ENCODE assay signal across 23 cellular contexts in the genomic region with DNA sequence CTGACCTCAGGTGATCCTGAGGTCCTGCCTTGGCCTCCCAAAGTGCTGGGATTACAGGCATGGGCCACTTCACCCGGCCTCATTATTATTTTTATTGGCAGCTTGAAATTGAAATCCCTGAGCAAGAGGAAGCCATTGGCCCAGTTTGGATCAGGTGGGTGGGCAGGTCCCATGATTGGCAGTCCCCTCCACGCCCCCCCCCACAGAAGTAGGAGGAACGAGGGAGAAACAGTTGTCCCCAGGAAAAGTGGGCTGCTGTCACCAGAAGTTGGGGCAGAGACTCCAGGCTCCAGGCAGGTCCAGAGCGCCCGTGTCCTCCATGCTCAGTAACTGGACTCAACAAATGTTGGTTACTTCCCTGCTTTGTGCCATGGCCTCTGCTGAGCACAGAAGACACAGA.
A peak's percentile ranks its signal among the peaks of the same experiment; 100 is the strongest.
DNase-seq lines count a peak whose midpoint lies in the region; ATAC-seq, FAIRE-seq and TF ChIP-seq lines count a peak whose summit lies in the region.
"Had no signal": no experiment of that assay in that cellular context is flagged by ENCODE, and none has a peak within 500 bp of the region (broad histone marks: within the 10 kb centered on the region; RNA-seq: fewer than 3 reads in every experiment).

No MANE protein-coding gene starts in this region.

- H4K5ac ChIP-seq in H1 (ENCODE audit: insufficient read length, low read depth, low read length): no peak overlapping the region

- CTCF ChIA-PET in H1 (lab: Charles Lee; ENCODE audit: partially characterized antibody): interaction anchor here (0.9 to 3.2 kb wide), 4 partner anchors 10 to 97 kb away, joined by 3 to 15 read pairs (median 4); no protein-coding TSS in a partner anchor
- CTCF ChIA-PET in naive thymus-derived CD4-positive, alpha-beta T cell (lab: Charles Lee): no interaction called here

- H3K36me3 Mint-ChIP-seq in naive B cell: peaks cover 8 to 14% of the 10 kb centered on the region in 2 donors
- peaks cover 0 to 28% (median 7%) of the 10 kb centered on the region in 5 donors for H3K36me3 Mint-ChIP-seq in naive thymus-derived CD4-positive, alpha-beta T cell

- no peak overlapping the region for H2AFZ ChIP-seq in H1 (ENCODE audit: low read length)

- no peak overlapping the region; the same call in 1 of the 2 replicates for H2BK12ac ChIP-seq in H1 (ENCODE audit: low read depth, low read length)

- H3K27me3 ChIP-seq in left ventricle myocardium inferior (ENCODE audit: low read depth) (no peaks in the 10 kb centered on the region), right cardiac atrium (ENCODE audit: control insufficient read depth, insufficient read depth) (no peaks in the 10 kb centered on the region), H1 (replicated peaks in 1 of 4; ENCODE audit: control insufficient read depth in 3 of 4, extremely low read depth in 1 of 4, insufficient read depth in 3 of 4, low read length in 3 of 4) (no peaks in the 10 kb centered on the region), upper lobe of right lung (no peaks in the 10 kb centered on the region), sigmoid colon (no peaks in the 10 kb centered on the region)
- H3K27me3 ChIP-seq in naive thymus-derived CD4-positive, alpha-beta T cell (ENCODE audit: control insufficient read depth in 2 of 2, insufficient read depth in 2 of 2, low read length in 2 of 2): no peaks in the 10 kb centered on the region

- H3K4me2 ChIP-seq in H1 (ENCODE audit: insufficient read depth in 1 of 2, low read depth in 2 of 2, low read length in 2 of 2): no peak overlapping the region

- H2BK5ac ChIP-seq in H1 (ENCODE audit: low read depth, low read length): 0 out of 2 replicates have a peak overlapping the region, but pooled peaks have one; percentile 26

- H3K4me3 ChIP-seq in left ventricle myocardium inferior: no peak overlapping the region
- H3K4me3 ChIP-seq in right cardiac atrium (ENCODE audit: low read length): no peak overlapping the region
- H3K4me3 ChIP-seq in H1 (ENCODE audit: extremely low read depth in 1 of 4, insufficient read depth in 2 of 4, low read depth in 3 of 4, low read length in 4 of 4): no peak overlapping the region
- no peak overlapping the region for H3K4me3 ChIP-seq in upper lobe of right lung
- no peak overlapping the region for H3K4me3 ChIP-seq in naive thymus-derived CD4-positive, alpha-beta T cell (ENCODE audit: low read length)
- no peak overlapping the region for H3K4me3 ChIP-seq in sigmoid colon
- H3K4me3 ChIP-seq: lung had no signal

- intact Hi-C loops in left ventricle myocardium inferior (cut with micrococcal nuclease): no loop called here
- intact Hi-C loops in right cardiac atrium (cut with DNase I): no loop called here
- intact Hi-C loops in upper lobe of right lung (cut with DNase I): no loop called here
- intact Hi-C loops in naive thymus-derived CD4-positive, alpha-beta T cell (cut with micrococcal nuclease): no loop called here
- intact Hi-C loops in sigmoid colon (cut with DNase I): no loop called here

- H3K23ac ChIP-seq in H1 (ENCODE audit: insufficient read length): no peak overlapping the region

- peak overlapping the region; percentile 12 for H3K27ac ChIP-seq in left ventricle myocardium inferior (replicated peaks)
- no peak overlapping the region for H3K27ac ChIP-seq in right cardiac atrium (ENCODE audit: low read length)
- no peak overlapping the region for H3K27ac ChIP-seq in H1 (ENCODE audit: low read depth, low read length)
- H3K27ac ChIP-seq in upper lobe of right lung: peak overlapping the region; percentile 42
- H3K27ac ChIP-seq in naive thymus-derived CD4-positive, alpha-beta T cell (ENCODE audit: low read depth, low read length): no peak overlapping the region
- no peak overlapping the region for H3K27ac ChIP-seq in sigmoid colon

- peaks cover 11% of the 10 kb centered on the region for H3K79me1 ChIP-seq in H1 (ENCODE audit: low read depth, low read length)

- H2BK15ac ChIP-seq in H1 (ENCODE audit: low read length): no peak overlapping the region

- H2BK20ac ChIP-seq in H1 (ENCODE audit: low read length): no peak overlapping the region

- no peak overlapping the region for H3K56ac ChIP-seq in H1 (replicated peaks; ENCODE audit: insufficient read length, low read depth, low read length)

- no peaks in the 10 kb centered on the region for H3K9me3 ChIP-seq in left ventricle myocardium inferior (replicated peaks)
- no peaks in the 10 kb centered on the region for H3K9me3 ChIP-seq in right cardiac atrium (ENCODE audit: control insufficient read depth, low read length)
- H3K9me3 ChIP-seq in H1 (ENCODE audit: insufficient read depth in 2 of 2, low read depth in 1 of 2, low read length in 1 of 2): no peaks in the 10 kb centered on the region; a peak in 1 of 4 replicates
- no peaks in the 10 kb centered on the region for H3K9me3 ChIP-seq in upper lobe of right lung
- H3K9me3 ChIP-seq in naive thymus-derived CD4-positive, alpha-beta T cell (ENCODE audit: control insufficient read depth in 2 of 3, low read length in 3 of 3): no peaks in the 10 kb centered on the region
- H3K9me3 ChIP-seq in sigmoid colon: no peaks in the 10 kb centered on the region

- WGBS in right cardiac atrium: 78% methylated on average over 5 of the region's 5 CpGs
- 94% methylated on average over 5 of the region's 5 CpGs; no CpG with 5 or more reads in 1 of the 2 experiments for WGBS in H1 (ENCODE audit: extremely low coverage in 1 of 2, insufficient coverage in 1 of 2, insufficient read length in 1 of 2, insufficient replicate concordance in 2 of 2, low coverage in 1 of 2, low lambda C conversion rate in 2 of 2, missing lambda C conversion rate in 1 of 2), 2 experiments
- 80 to 89% methylated on average over 5 of the region's 5 CpGs for WGBS in sigmoid colon, 2 donors

- no peak overlapping the region; the same call in 1 of the 2 replicates for H3K18ac ChIP-seq in H1 (ENCODE audit: extremely low read depth, low read length)

- no peak overlapping the region for H4K8ac ChIP-seq in H1 (ENCODE audit: extremely low read depth, insufficient read depth, low read length)

- TF ChIP-seq EP300 in H1 (IDR thresholded peaks at IDR 0.05; ENCODE audit: borderline replicate concordance in 1 of 2, low read depth in 2 of 2, low read length in 2 of 2) (no peak), sigmoid colon (IDR thresholded peaks at IDR 0.05) (no peak)

- H3K23me2 ChIP-seq in H1 (ENCODE audit: low read depth, low read length): no peaks in the 10 kb centered on the region

- peaks cover 58 to 98% (median 84%) of the 10 kb centered on the region in 3 donors for H3K4me1 Mint-ChIP-seq in naive B cell
- H3K4me1 Mint-ChIP-seq in naive thymus-derived CD4-positive, alpha-beta T cell: peaks cover 0 to 10% (median 4%) of the 10 kb centered on the region in 7 donors

- H3K27me3 Mint-ChIP-seq in naive B cell: no peaks in the 10 kb centered on the region
- no peaks in the 10 kb centered on the region for H3K27me3 Mint-ChIP-seq in naive thymus-derived CD4-positive, alpha-beta T cell
- H3K27me3 Mint-ChIP-seq: CD4-positive, CD25-positive, alpha-beta regulatory T cell; stimulated activated naive CD8-positive, alpha-beta T cell treated with anti-CD3 and anti-CD28 coated beads, Interleukin-15, Interleukin-2, amounts not matched to agents 100 ng/mL and 50 ng/mL, for 24 hours had no signal

- H4K91ac ChIP-seq in H1 (replicated peaks; ENCODE audit: insufficient read length, low read length): no peak overlapping the region

- FAIRE-seq in H1 (lab: Jason Lieb, UNC): no peak
- FAIRE-seq: A204.1, endometrium, urothelium cell line had no signal

- POLR2A ChIA-PET in H1 (lab: Charles Lee; ENCODE audit: partially characterized antibody): interaction anchor here (0.6 to 2.4 kb wide), 3 partner anchors 15 to 71 kb away, joined by 3 to 5 read pairs (median 3); a partner anchor contains a TSS
- POLR2A ChIA-PET in naive thymus-derived CD4-positive, alpha-beta T cell (lab: Charles Lee): no interaction called here

- H3K79me2 ChIP-seq in H1 (ENCODE audit: control insufficient read depth in 1 of 2, insufficient read depth in 2 of 2, low read length in 2 of 2): peaks cover 0 to 43% of the 10 kb centered on the region in 2 experiments; a peak in 2 of 4 replicates

- DNase-seq in left ventricle myocardium inferior (no peak), right cardiac atrium (no peak), H1 (ENCODE audit: low read depth in 1 of 2, low spot score in 2 of 2) (no peak), naive B cell (no peak), upper lobe of right lung (peak; percentile 31), medulla oblongata (ENCODE audit: extremely low spot score) (no peak), sigmoid colon (no peak)
- no peak for DNase-seq in naive thymus-derived CD4-positive, alpha-beta T cell
- DNase-seq: activated CD4-positive, alpha-beta T cell treated with anti-CD3 and anti-CD28 coated beads for 4 hours; activated CD8-positive, alpha-beta memory T cell treated with anti-CD3 and anti-CD28 coated beads, Interleukin-2, amount 50 U/mL, for 4 hours; activated gamma-delta T cell treated with Interleukin-2 at 50 U/mL for 16 hours; CD4-positive, CD25-positive, alpha-beta regulatory T cell; NCI-H1694; NCI-H446 treated with DMSO at 0.1 percent for 48 hours; SIG-M5; T-helper 9 cell had no signal

- H2BK120ac ChIP-seq in H1 (replicated peaks; ENCODE audit: low read depth, low read length): no peak overlapping the region

- H3K4ac ChIP-seq in H1 (replicated peaks; ENCODE audit: insufficient read length, low read depth, low read length): no peak overlapping the region

- no peak for ATAC-seq in right cardiac atrium
- ATAC-seq in naive B cell (ENCODE audit: low read depth in 2 of 2): no peak
- ATAC-seq in upper lobe of right lung: no peak
- no peak for ATAC-seq in naive thymus-derived CD4-positive, alpha-beta T cell
- ATAC-seq: HCT116 had no signal

- peak overlapping the region in 5 of 8 donors; percentile 39 to 71 (median 56) for H3K4me3 Mint-ChIP-seq in naive B cell
- H3K4me3 Mint-ChIP-seq in naive thymus-derived CD4-positive, alpha-beta T cell: no peak overlapping the region
- H3K4me3 Mint-ChIP-seq: CD4-positive, CD25-positive, alpha-beta regulatory T cell; nephron; stimulated activated naive CD8-positive, alpha-beta T cell treated with anti-CD3 and anti-CD28 coated beads, Interleukin-15, Interleukin-2, amounts not matched to agents 100 ng/mL and 50 ng/mL, for 24 hours had no signal

- H3K9me3 Mint-ChIP-seq in naive B cell: peaks cover 0 to 4% (median 0%) of the 10 kb centered on the region in 7 donors
- peaks cover 0 to 10% (median 0%) of the 10 kb centered on the region in 11 donors for H3K9me3 Mint-ChIP-seq in naive thymus-derived CD4-positive, alpha-beta T cell
- H3K9me3 Mint-ChIP-seq: CD4-positive, CD25-positive, alpha-beta regulatory T cell; stimulated activated naive CD8-positive, alpha-beta T cell treated with anti-CD3 and anti-CD28 coated beads, Interleukin-15, Interleukin-2, amounts not matched to agents 100 ng/mL and 50 ng/mL, for 24 hours had no signal

- peaks cover 8% of the 10 kb centered on the region for H3K4me1 ChIP-seq in left ventricle myocardium inferior
- H3K4me1 ChIP-seq in right cardiac atrium (ENCODE audit: control insufficient read depth, insufficient read depth, low read length): no peaks in the 10 kb centered on the region
- peaks cover 0 to 6% (median 1%) of the 10 kb centered on the region in 4 experiments; a peak in 1 of 7 replicates for H3K4me1 ChIP-seq in H1 (replicated peaks in 1 of 4; ENCODE audit: control insufficient read depth in 3 of 4, insufficient read depth in 4 of 4, low read length in 3 of 4)
- H3K4me1 ChIP-seq in upper lobe of right lung: peaks cover 23% of the 10 kb centered on the region
- no peaks in the 10 kb centered on the region for H3K4me1 ChIP-seq in naive thymus-derived CD4-positive, alpha-beta T cell (ENCODE audit: control insufficient read depth in 2 of 2, insufficient read depth in 2 of 2, low read length in 2 of 2)
- H3K4me1 ChIP-seq in sigmoid colon: peaks cover 0 to 10% (median 1%) of the 10 kb centered on the region in 4 donors

- H3K9ac ChIP-seq in H1 (replicated peaks in 1 of 4; ENCODE audit: extremely low read depth in 1 of 4, low read depth in 3 of 4, low read length in 3 of 4): no peak overlapping the region

- H3K14ac ChIP-seq in H1 (ENCODE audit: insufficient read length): no peak overlapping the region

- peaks cover 2% of the 10 kb centered on the region in 2 experiments for H4K20me1 ChIP-seq in H1 (replicated peaks in 1 of 2; ENCODE audit: control insufficient read depth in 1 of 2, insufficient read depth in 2 of 2, low read length in 2 of 2)

- TF ChIP-seq POLR2A in H1 (IDR thresholded peaks at IDR 0.05; ENCODE audit: control extremely low read depth in 1 of 2, low read depth in 2 of 2, low read length in 2 of 2) (no peak), sigmoid colon (IDR thresholded peaks at IDR 0.05) (no peak)

- TF ChIP-seq RAD21 in H1 (IDR thresholded peaks at IDR 0.05 in 1 of 2, conservative IDR thresholded peaks at IDR 0.05 in 1 of 2; ENCODE audit: low read depth in 2 of 2, low read length in 2 of 2): no peak

- TF ChIP-seq CTCF in left ventricle myocardium inferior (IDR thresholded peaks at IDR 0.05; ENCODE audit: borderline replicate concordance) (no peak), H1 (IDR thresholded peaks at IDR 0.05; ENCODE audit: control extremely low read depth in 1 of 3, insufficient read depth in 1 of 3, low read depth in 1 of 3, low read length in 3 of 3) (no peak), upper lobe of right lung (IDR thresholded peaks at IDR 0.05) (no peak), sigmoid colon (IDR thresholded peaks at IDR 0.05) (no peak)

- no peak overlapping the region for H2AK5ac ChIP-seq in H1 (ENCODE audit: low read depth, low read length)

- H3K27ac Mint-ChIP-seq in naive B cell: peak overlapping the region; percentile 93 to 99 (median 97)
- H3K27ac Mint-ChIP-seq in naive thymus-derived CD4-positive, alpha-beta T cell: no peak overlapping the region
- H3K27ac Mint-ChIP-seq: stimulated activated naive CD8-positive, alpha-beta T cell treated with anti-CD3 and anti-CD28 coated beads, Interleukin-15, Interleukin-2, amounts not matched to agents 100 ng/mL and 50 ng/mL, for 24 hours had no signal

- H3K36me3 ChIP-seq in left ventricle myocardium inferior: no peaks in the 10 kb centered on the region
- H3K36me3 ChIP-seq in H1 (ENCODE audit: control insufficient read depth in 2 of 4, insufficient read depth in 4 of 4, low read length in 3 of 4): no peaks in the 10 kb centered on the region; a peak in 2 of 8 replicates
- no peaks in the 10 kb centered on the region for H3K36me3 ChIP-seq in upper lobe of right lung
- H3K36me3 ChIP-seq in naive thymus-derived CD4-positive, alpha-beta T cell (ENCODE audit: control insufficient read depth in 2 of 3, insufficient read depth in 3 of 3, low read length in 3 of 3): no peaks in the 10 kb centered on the region
- H3K36me3 ChIP-seq in sigmoid colon: no peaks in the 10 kb centered on the region

Comparison
In these comparisons a context has a peak if more than half of its experiments do, and no peak if none do; other contexts are left out.
1. H3K27ac ChIP-seq: peak in left ventricle myocardium inferior (single experiment) and upper lobe of right lung (single experiment); none in right cardiac atrium (single experiment), H1 (single experiment), naive thymus-derived CD4-positive, alpha-beta T cell (single experiment) and sigmoid colon (0 of 4).
2. H3K27ac Mint-ChIP-seq: peak in naive B cell (6 of 6); none in naive thymus-derived CD4-positive, alpha-beta T cell (0 of 9).
3. H3K4me3 Mint-ChIP-seq: peak in naive B cell (5 of 8); none in naive thymus-derived CD4-positive, alpha-beta T cell (0 of 10).